In the genomic region with DNA sequence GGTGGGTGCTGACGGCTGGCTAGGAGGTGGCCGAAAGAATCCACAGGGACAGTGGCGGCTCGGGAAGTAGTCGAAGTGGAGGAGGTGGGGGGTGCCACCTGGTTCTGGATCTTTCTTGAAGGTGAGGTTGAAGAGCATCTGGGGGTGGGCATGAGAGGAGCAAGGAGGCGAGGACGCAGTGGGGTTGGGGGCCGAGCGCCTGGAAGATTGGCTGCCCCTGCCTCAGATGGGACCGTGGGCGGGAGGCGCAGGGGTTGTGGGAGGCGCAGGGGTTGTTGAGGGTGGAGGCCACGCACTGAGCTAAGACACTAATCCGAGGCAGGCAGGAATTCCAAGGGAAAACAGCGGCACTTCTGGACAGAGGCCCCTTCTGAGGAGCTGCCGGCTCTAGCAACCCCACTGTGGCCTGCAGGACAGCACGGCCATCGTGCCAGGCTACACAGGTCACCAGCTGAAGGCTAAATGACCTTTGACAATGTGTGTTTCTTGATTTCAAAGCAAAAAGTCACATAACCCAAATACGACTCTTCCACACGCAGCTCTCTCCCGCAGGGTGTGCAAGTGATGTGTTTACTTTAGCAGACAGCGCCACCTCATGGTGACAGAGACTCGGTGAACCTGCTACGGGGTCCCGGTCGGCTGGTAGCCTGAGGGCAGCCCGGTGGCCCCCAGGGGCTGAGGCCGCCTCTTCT, we compare ENCODE assay signal across 8 cellular contexts. TPM values are rescaled to one million over a fixed set of nuclear protein-coding genes. Genes with fewer than 3 reads are reported as not detected.
DNase-seq lines count a peak whose midpoint lies in the region; ATAC-seq and TF ChIP-seq lines count a peak whose summit lies in the region.

No MANE protein-coding gene starts in this region.

- peak overlapping the region; percentile 33 for H3K4me3 ChIP-seq in choroid plexus epithelial cell (ENCODE audit: low read depth, low read length)
- H3K4me3 ChIP-seq in liver (ENCODE audit: low read depth in 1 of 3, low read length in 3 of 3), result no peak overlapping the region

- peaks cover 5 to 32% (median 19%) of the 10 kb centered on the region in 4 donors for H3K4me1 ChIP-seq in liver (ENCODE audit: control insufficient read depth in 4 of 4, insufficient read depth in 4 of 4, low read length in 3 of 4)

- DNase-seq in activated gamma-delta T cell treated with Interleukin-2 at 50 U/mL for 16 hours, result peak; percentile 77
- no peak for DNase-seq in activated gamma-delta T cell (lab: John Stamatoyannopoulos, UW)
- DNase-seq in NCI-H446 (lab: John Stamatoyannopoulos, UW), result peak; percentile 64 to 86
- DNase-seq in activated CD4-positive, alpha-beta T cell treated with anti-CD3 and anti-CD28 coated beads for 4 hours, result peak; percentile 75 to 82
- DNase-seq in choroid plexus epithelial cell (ENCODE audit: low read depth), result peak; percentile 91
- DNase-seq in stimulated activated CD4-positive, alpha-beta T cell treated with anti-CD3 and anti-CD28 coated beads, Interleukin-4, amount 100 ng/mL, for 48 hours (ENCODE audit: low read depth in 2 of 2), result peak; percentile 75 to 79

- ATAC-seq in HG03196 (IDR thresholded peaks at IDR 0.05; ENCODE audit: unreplicated experiment), result no peak

- WGBS in liver, result 50% methylated on average over 29 of the region's 29 CpGs

- H3K27me3 ChIP-seq in liver (ENCODE audit: control insufficient read depth in 4 of 4, insufficient read depth in 4 of 4, low read length in 3 of 4), result no peaks in the 10 kb centered on the region

- H3K36me3 ChIP-seq in liver (ENCODE audit: control insufficient read depth in 4 of 4, insufficient read depth in 3 of 4, low read depth in 1 of 4, low read length in 3 of 4), result no peaks in the 10 kb centered on the region

- peak; percentile 92 to 95 for TF ChIP-seq RAD21 in liver (IDR thresholded peaks at IDR 0.05)

- H3K9me3 ChIP-seq in liver (ENCODE audit: control insufficient read depth in 4 of 4, low read length in 3 of 4), result no peaks in the 10 kb centered on the region

- H3K9ac ChIP-seq in liver (ENCODE audit: low read depth in 1 of 2, low read length in 2 of 2), result no peak overlapping the region

- TF ChIP-seq CTCF in choroid plexus epithelial cell (conservative IDR thresholded peaks at IDR 0.05; ENCODE audit: low read depth, low read length), result peak; percentile 84
- peak; percentile 86 for TF ChIP-seq CTCF in liver (IDR thresholded peaks at IDR 0.05; ENCODE audit: low read depth, low read length, missing input control)

- H3K27ac ChIP-seq in liver (ENCODE audit: low read depth in 1 of 2, low read length in 2 of 2), result peak overlapping the region in 1 of 2 donors; percentile 28

TF ChIP-seq in liver, 16 proteins besides CTCF, POLR2A, EP300 and RAD21:
- TF ChIP-seq, protein P1, sequence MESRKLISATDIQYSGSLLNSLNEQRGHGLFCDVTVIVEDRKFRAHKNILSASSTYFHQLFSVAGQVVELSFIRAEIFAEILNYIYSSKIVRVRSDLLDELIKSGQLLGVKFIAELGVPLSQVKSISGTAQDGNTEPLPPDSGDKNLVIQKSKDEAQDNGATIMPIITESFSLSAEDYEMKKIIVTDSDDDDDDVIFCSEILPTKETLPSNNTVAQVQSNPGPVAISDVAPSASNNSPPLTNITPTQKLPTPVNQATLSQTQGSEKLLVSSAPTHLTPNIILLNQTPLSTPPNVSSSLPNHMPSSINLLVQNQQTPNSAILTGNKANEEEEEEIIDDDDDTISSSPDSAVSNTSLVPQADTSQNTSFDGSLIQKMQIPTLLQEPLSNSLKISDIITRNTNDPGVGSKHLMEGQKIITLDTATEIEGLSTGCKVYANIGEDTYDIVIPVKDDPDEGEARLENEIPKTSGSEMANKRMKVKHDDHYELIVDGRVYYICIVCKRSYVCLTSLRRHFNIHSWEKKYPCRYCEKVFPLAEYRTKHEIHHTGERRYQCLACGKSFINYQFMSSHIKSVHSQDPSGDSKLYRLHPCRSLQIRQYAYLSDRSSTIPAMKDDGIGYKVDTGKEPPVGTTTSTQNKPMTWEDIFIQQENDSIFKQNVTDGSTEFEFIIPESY (IDR thresholded peaks at IDR 0.05), result no peak
- TF ChIP-seq, protein P2, sequence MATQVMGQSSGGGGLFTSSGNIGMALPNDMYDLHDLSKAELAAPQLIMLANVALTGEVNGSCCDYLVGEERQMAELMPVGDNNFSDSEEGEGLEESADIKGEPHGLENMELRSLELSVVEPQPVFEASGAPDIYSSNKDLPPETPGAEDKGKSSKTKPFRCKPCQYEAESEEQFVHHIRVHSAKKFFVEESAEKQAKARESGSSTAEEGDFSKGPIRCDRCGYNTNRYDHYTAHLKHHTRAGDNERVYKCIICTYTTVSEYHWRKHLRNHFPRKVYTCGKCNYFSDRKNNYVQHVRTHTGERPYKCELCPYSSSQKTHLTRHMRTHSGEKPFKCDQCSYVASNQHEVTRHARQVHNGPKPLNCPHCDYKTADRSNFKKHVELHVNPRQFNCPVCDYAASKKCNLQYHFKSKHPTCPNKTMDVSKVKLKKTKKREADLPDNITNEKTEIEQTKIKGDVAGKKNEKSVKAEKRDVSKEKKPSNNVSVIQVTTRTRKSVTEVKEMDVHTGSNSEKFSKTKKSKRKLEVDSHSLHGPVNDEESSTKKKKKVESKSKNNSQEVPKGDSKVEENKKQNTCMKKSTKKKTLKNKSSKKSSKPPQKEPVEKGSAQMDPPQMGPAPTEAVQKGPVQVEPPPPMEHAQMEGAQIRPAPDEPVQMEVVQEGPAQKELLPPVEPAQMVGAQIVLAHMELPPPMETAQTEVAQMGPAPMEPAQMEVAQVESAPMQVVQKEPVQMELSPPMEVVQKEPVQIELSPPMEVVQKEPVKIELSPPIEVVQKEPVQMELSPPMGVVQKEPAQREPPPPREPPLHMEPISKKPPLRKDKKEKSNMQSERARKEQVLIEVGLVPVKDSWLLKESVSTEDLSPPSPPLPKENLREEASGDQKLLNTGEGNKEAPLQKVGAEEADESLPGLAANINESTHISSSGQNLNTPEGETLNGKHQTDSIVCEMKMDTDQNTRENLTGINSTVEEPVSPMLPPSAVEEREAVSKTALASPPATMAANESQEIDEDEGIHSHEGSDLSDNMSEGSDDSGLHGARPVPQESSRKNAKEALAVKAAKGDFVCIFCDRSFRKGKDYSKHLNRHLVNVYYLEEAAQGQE (IDR thresholded peaks at IDR 0.05), result peak; percentile 53
- TF ChIP-seq YY1 (IDR thresholded peaks at IDR 0.05) (peak; percentile 56), FOXA1 (IDR thresholded peaks at IDR 0.05) (peak; percentile 69), SP1 (IDR thresholded peaks at IDR 0.05) (peak; percentile 61), HNF4A (conservative IDR thresholded peaks at IDR 0.05) (peak; percentile 53 to 64), HNF4G (IDR thresholded peaks at IDR 0.05) (peak; percentile 14), EGR1 (IDR thresholded peaks at IDR 0.05; ENCODE audit: low read depth in 2 of 2) (no peak), TAF1 (conservative IDR thresholded peaks at IDR 0.05) (no peak), RXRA (IDR thresholded peaks at IDR 0.05) (peak; percentile 68 to 74), GABPA (IDR thresholded peaks at IDR 0.05 in 1 of 2, conservative IDR thresholded peaks at IDR 0.05 in 1 of 2) (no peak), FOXA2 (IDR thresholded peaks at IDR 0.05) (peak; percentile 73), JUND (IDR thresholded peaks at IDR 0.05) (no peak), NR2F2 (IDR thresholded peaks at IDR 0.05) (peak; percentile 69)
- TF ChIP-seq, protein P3, sequence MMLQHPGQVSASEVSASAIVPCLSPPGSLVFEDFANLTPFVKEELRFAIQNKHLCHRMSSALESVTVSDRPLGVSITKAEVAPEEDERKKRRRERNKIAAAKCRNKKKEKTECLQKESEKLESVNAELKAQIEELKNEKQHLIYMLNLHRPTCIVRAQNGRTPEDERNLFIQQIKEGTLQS (IDR thresholded peaks at IDR 0.05), result no peak
- TF ChIP-seq, protein P4, sequence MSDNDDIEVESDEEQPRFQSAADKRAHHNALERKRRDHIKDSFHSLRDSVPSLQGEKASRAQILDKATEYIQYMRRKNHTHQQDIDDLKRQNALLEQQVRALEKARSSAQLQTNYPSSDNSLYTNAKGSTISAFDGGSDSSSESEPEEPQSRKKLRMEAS (IDR thresholded peaks at IDR 0.05), result no peak

RNA-seq across cellular contexts. Expression of a gene that starts 44.1 kb away (rescaled TPM):
- total RNA-seq in liver, result 10 to 100 TPM; 20.2 to 23.3 TPM
- 10 to 100 TPM in 1 of 2 donors, 1 to 10 TPM in 1; 10.0 to 21.2 TPM for polyA plus RNA-seq in liver
